In the genomic region with DNA sequence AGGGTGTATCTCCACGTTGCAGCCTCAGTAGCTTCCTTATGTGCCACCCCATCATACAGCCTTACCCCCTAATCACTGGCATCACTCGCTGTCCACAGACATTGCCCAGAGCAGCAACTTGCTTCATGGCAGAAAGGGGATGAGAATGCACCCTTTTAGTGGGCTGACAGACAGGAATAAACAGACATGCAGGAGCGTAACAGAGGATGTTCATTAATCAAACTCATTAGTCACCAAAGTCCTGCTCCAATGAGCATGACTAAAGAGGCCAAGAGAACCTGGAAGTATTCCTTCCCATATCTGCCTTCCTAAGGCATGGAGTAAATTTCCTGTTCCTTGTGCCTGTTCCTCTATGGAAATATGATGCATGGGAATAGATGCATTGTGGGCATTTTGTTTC, we compare ENCODE assay signal across 24 cellular contexts.
DNase-seq lines count a peak whose midpoint lies in the region; ATAC-seq and TF ChIP-seq lines count a peak whose summit lies in the region.
"Had no signal": no experiment of that assay in that cellular context is flagged by ENCODE, and none has a peak within 500 bp of the region (broad histone marks: within the 10 kb centered on the region; RNA-seq: fewer than 3 reads in every experiment).

No MANE protein-coding gene starts in this region.

- H3K4me1 ChIP-seq in RWPE2 (ENCODE audit: insufficient read depth, poor library complexity, severe bottlenecking): no peaks in the 10 kb centered on the region
- H3K4me1 ChIP-seq: psoas muscle had no signal

- no peaks in the 10 kb centered on the region for H3K9me3 ChIP-seq in RWPE2 (ENCODE audit: severe bottlenecking)
- H3K9me3 ChIP-seq: neutrophil, psoas muscle, stomach had no signal

- TF ChIP-seq CTCF in RWPE2 (IDR thresholded peaks at IDR 0.05; ENCODE audit: poor library complexity, severe bottlenecking) (no peak), nephron progenitor cell (IDR thresholded peaks at IDR 0.05) (no peak)

- no peaks in the 10 kb centered on the region for H3K27me3 ChIP-seq in RWPE2 (ENCODE audit: insufficient read depth, poor library complexity, severe bottlenecking)
- H3K27me3 ChIP-seq: neutrophil, stomach, tibial nerve had no signal

- H3K27ac Mint-ChIP-seq in nephron progenitor cell: peak overlapping the region; percentile 43
- H3K27ac Mint-ChIP-seq: activated CD8-positive, alpha-beta memory T cell treated with anti-CD3 and anti-CD28 coated beads, Interleukin-2, amount 10 ng/mL, durations not matched to agents 7 days and 5 days; activated naive CD8-positive, alpha-beta T cell treated with anti-CD3 and anti-CD28 coated beads for 36 hours; CD14-positive monocyte; memory B cell; WTC11 had no signal

- no peak overlapping the region for H3K27ac ChIP-seq in RWPE2 (ENCODE audit: poor library complexity, severe bottlenecking)
- H3K27ac ChIP-seq: KMS-11, neutrophil, psoas muscle, stomach, tibial nerve had no signal

- H3K36me3 ChIP-seq in RWPE2 (ENCODE audit: low read depth): no peaks in the 10 kb centered on the region
- H3K36me3 ChIP-seq: neutrophil, stomach, tibial nerve had no signal

- H3K4me3 Mint-ChIP-seq in nephron progenitor cell: no peak overlapping the region
- H3K4me3 Mint-ChIP-seq: activated CD8-positive, alpha-beta memory T cell treated with anti-CD3 and anti-CD28 coated beads, Interleukin-2, amount 10 ng/mL, durations not matched to agents 7 days and 5 days; activated naive CD8-positive, alpha-beta T cell treated with anti-CD3 and anti-CD28 coated beads for 36 hours; CD14-positive monocyte; memory B cell; WTC11 had no signal

- no peaks in the 10 kb centered on the region for H3K27me3 Mint-ChIP-seq in nephron progenitor cell (ENCODE audit: low read depth, poor library complexity)
- H3K27me3 Mint-ChIP-seq: activated CD8-positive, alpha-beta memory T cell treated with anti-CD3 and anti-CD28 coated beads, Interleukin-2, amount 10 ng/mL, durations not matched to agents 7 days and 5 days had no signal

- H3K4me1 Mint-ChIP-seq in nephron progenitor cell: peaks cover 28% of the 10 kb centered on the region
- H3K4me1 Mint-ChIP-seq: activated CD8-positive, alpha-beta memory T cell treated with anti-CD3 and anti-CD28 coated beads, Interleukin-2, amount 10 ng/mL, durations not matched to agents 7 days and 5 days; activated naive CD8-positive, alpha-beta T cell treated with anti-CD3 and anti-CD28 coated beads for 36 hours; CD14-positive monocyte; memory B cell had no signal

- ATAC-seq in RWPE2 (ENCODE audit: low read depth) (0 out of 3 replicates have a peak, but pooled peaks have one; percentile 40), esophagus mucosa (peak; percentile 90), GM21723 (IDR thresholded peaks at IDR 0.05; ENCODE audit: unreplicated experiment) (no peak)
- ATAC-seq: activated CD8-positive, alpha-beta memory T cell treated with anti-CD3 and anti-CD28 coated beads, Interleukin-2, amount 10 ng/mL, durations not matched to agents 7 days and 5 days; psoas muscle; Right ventricle myocardium inferior; WTC11 had no signal

- H3K36me3 Mint-ChIP-seq in nephron progenitor cell (ENCODE audit: low read depth): peaks cover 14% of the 10 kb centered on the region
- H3K36me3 Mint-ChIP-seq: activated naive CD8-positive, alpha-beta T cell treated with anti-CD3 and anti-CD28 coated beads for 36 hours; CD14-positive monocyte; memory B cell; WTC11 had no signal

- no peak overlapping the region for H3K4me3 ChIP-seq in RWPE2 (ENCODE audit: severe bottlenecking)
- H3K4me3 ChIP-seq: psoas muscle, stomach, tibial nerve had no signal

- peak; percentile 51 for DNase-seq in M059J (ENCODE audit: low read depth)
- no peak for DNase-seq in RWPE2 (ENCODE audit: low spot score)
- no peak for DNase-seq in nephron progenitor cell
- DNase-seq in HT-29 (ENCODE audit: low spot score): no peak
- DNase-seq in NCI-H748 treated with DMSO at 0.1 percent for 48 hours (lab: John Stamatoyannopoulos, UW): no peak
- no peak for DNase-seq in NCI-H1048 (lab: John Stamatoyannopoulos, UW)
- DNase-seq: activated CD4-positive, alpha-beta T cell treated with anti-CD3 and anti-CD28 coated beads, Interleukin-2, amount 50 U/mL, for 1 hour; activated CD8-positive, alpha-beta memory T cell treated with anti-CD3 and anti-CD28 coated beads, Interleukin-2, amount 10 ng/mL, durations not matched to agents 7 days and 5 days; activated naive CD8-positive, alpha-beta T cell treated with anti-CD3 and anti-CD28 coated beads for 36 hours; MV-4-11; NCI-H2171; NCI-H524 treated with DMSO at 0.1 percent for 48 hours; psoas muscle; stomach; T-helper 9 cell had no signal

- H3K9me3 Mint-ChIP-seq in nephron progenitor cell: peaks cover 18% of the 10 kb centered on the region
- H3K9me3 Mint-ChIP-seq: memory B cell, WTC11 had no signal
